In the genomic region with DNA sequence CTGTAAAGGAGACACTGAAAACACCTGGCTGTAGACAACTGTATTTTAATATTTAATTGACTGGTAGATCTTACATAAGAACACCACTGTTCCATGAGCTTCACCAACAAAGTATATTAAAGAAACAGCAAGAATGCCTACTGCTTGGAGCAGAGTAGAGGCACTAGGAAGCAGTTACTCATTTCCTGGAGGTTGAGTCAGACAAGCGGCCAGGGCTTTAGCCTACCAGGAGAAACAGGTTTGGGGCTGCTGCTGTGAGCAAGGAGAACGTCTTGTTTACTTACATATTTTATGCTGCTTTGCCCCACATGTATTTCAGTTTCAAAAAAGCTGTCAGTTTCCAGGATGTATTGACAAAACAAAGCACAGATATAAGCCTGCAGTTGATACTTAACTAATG, we compare ENCODE assay signal across 12 cellular contexts. TPM values are rescaled to one million over a fixed set of nuclear protein-coding genes. Genes with fewer than 3 reads are reported as not detected.
DNase-seq lines count a peak whose midpoint lies in the region; ATAC-seq and TF ChIP-seq lines count a peak whose summit lies in the region.
"Had no signal": no experiment of that assay in that cellular context is flagged by ENCODE, and none has a peak within 500 bp of the region (broad histone marks: within the 10 kb centered on the region; RNA-seq: fewer than 3 reads in every experiment).

No MANE protein-coding gene starts in this region.

- no peak for TF ChIP-seq POLR2A in GM18505 (IDR thresholded peaks at IDR 0.05; ENCODE audit: borderline replicate concordance, extremely low read depth, insufficient read depth, insufficient read length)

- intact Hi-C loops in Right ventricle myocardium superior (cut with DNase I), result no loop called here

- peak; percentile 14 for DNase-seq in AG09319 (ENCODE audit: extremely low read depth, low read depth)
- DNase-seq in HT-29 (ENCODE audit: low spot score), result peak; percentile 32
- DNase-seq in amniotic stem cell (lab: John Stamatoyannopoulos, UW), result peak; percentile 65
- peak; percentile 71 for DNase-seq in kidney glomerular epithelial cell (lab: John Stamatoyannopoulos, UW)
- no peak for DNase-seq in D341Med (ENCODE audit: low spot score)
- DNase-seq in Right ventricle myocardium superior, result no peak
- DNase-seq: activated effector memory CD4-positive, alpha-beta T cell treated with anti-CD3 and anti-CD28 coated beads, Interleukin-2, amount 50 U/mL, for 16 hours; left ventricle myocardium superior; right lobe of liver; T-helper 9 cell had no signal

- ATAC-seq in HG03045 (IDR thresholded peaks at IDR 0.05; ENCODE audit: unreplicated experiment) (no peak), GM18505 (IDR thresholded peaks at IDR 0.05; ENCODE audit: unreplicated experiment) (no peak), Right ventricle myocardium superior (ENCODE audit: poor library complexity) (no peak)
- ATAC-seq: left ventricle myocardium superior, right lobe of liver had no signal

- TF ChIP-seq CTCF in AG09319 (IDR thresholded peaks at IDR 0.05; ENCODE audit: low read depth, low read length), result no peak

RNA-seq across cellular contexts. Expression of gene ALG5, which starts 33.4 kb away (rescaled TPM):
- total RNA-seq in HT-29 (2014; rRNA removed; shearing (Covaris generic)), result 34.9 and 38.3 TPM in 2 replicates
- 7.8 TPM for total RNA-seq in Right ventricle myocardium superior

RNA-seq across cellular contexts. Expression of gene EXOSC8, which starts 34.8 kb away (rescaled TPM):
- 55.6 and 60.3 TPM in 2 replicates for total RNA-seq in HT-29 (2014; rRNA removed; shearing (Covaris generic))
- 17.7 TPM for total RNA-seq in Right ventricle myocardium superior

RNA-seq across cellular contexts. Expression of gene SMAD9, which starts 45.7 kb away (rescaled TPM):
- 0.10 TPM in 1 of 2 replicates, not detected in the other for total RNA-seq in HT-29 (2014; rRNA removed; shearing (Covaris generic))
- 2.6 TPM for total RNA-seq in Right ventricle myocardium superior

Comparison
In these comparisons a context has a peak if more than half of its experiments do, and no peak if none do; other contexts are left out.
1. DNase-seq: peak in AG09319 (single experiment), HT-29 (single experiment), amniotic stem cell (single experiment) and kidney glomerular epithelial cell (single experiment); none in D341Med (single experiment) and Right ventricle myocardium superior (single experiment).